ENCODE assay signal across 9 cellular contexts in genomic region chr11:48019597-48019996, GRCh38. TPM values are rescaled to one million over a fixed set of nuclear protein-coding genes. Genes with fewer than 3 reads are reported as not detected.
DNase-seq lines count a peak whose midpoint lies in the region; ATAC-seq and TF ChIP-seq lines count a peak whose summit lies in the region.
"Had no signal": no experiment of that assay in that cellular context is flagged by ENCODE, and none has a peak within 500 bp of the region (broad histone marks: within the 10 kb centered on the region; RNA-seq: fewer than 3 reads in every experiment).

No MANE protein-coding gene starts in this region.

- H3K27me3 Mint-ChIP-seq in activated naive CD4-positive, alpha-beta T cell treated with anti-CD3 and anti-CD28 coated beads, Interleukin-2, amount 50 U/mL, for 24 hours, result no peaks in the 10 kb centered on the region
- H3K27me3 Mint-ChIP-seq in activated B cell treated with CpG ODN at 0.5 μM for 24 hours (no peaks in the 10 kb centered on the region), mesothelial cell of epicardium (ENCODE audit: low read depth) (no peaks in the 10 kb centered on the region)

- no peaks in the 10 kb centered on the region for H3K9me3 Mint-ChIP-seq in activated naive CD4-positive, alpha-beta T cell treated with anti-CD3 and anti-CD28 coated beads, Interleukin-2, amount 50 U/mL, for 24 hours
- H3K9me3 Mint-ChIP-seq in activated B cell treated with CpG ODN at 0.5 μM for 24 hours (no peaks in the 10 kb centered on the region), mesothelial cell of epicardium (no peaks in the 10 kb centered on the region)

- peak overlapping the region; percentile 79 for H3K27ac Mint-ChIP-seq in activated naive CD4-positive, alpha-beta T cell treated with anti-CD3 and anti-CD28 coated beads, Interleukin-2, amount 50 U/mL, for 24 hours
- H3K27ac Mint-ChIP-seq in activated B cell treated with CpG ODN at 0.5 μM for 24 hours, result peak overlapping the region; percentile 88
- peak overlapping the region; percentile 95 for H3K27ac Mint-ChIP-seq in mesothelial cell of epicardium

- H3K4me3 ChIP-seq in thoracic aorta, result peak overlapping the region; percentile 50

- ATAC-seq in activated B cell treated with CpG ODN at 0.5 μM for 24 hours (ENCODE audit: low read depth) (no peak), thoracic aorta (ENCODE audit: insufficient number of reproducible peaks, low FRiP score, low read depth) (no peak), GM21737 (IDR thresholded peaks at IDR 0.05; ENCODE audit: unreplicated experiment) (no peak)

- H3K9me3 ChIP-seq in thoracic aorta, result no peaks in the 10 kb centered on the region

- no peaks in the 10 kb centered on the region for H3K27me3 ChIP-seq in thoracic aorta (replicated peaks; ENCODE audit: insufficient read depth)

- TF ChIP-seq CTCF in activated B cell treated with CpG ODN at 0.5 μM for 24 hours (IDR thresholded peaks at IDR 0.05), result no peak
- no peak for TF ChIP-seq CTCF in mesothelial cell of epicardium (IDR thresholded peaks at IDR 0.05; ENCODE audit: unreplicated experiment)
- TF ChIP-seq CTCF in thoracic aorta (IDR thresholded peaks at IDR 0.05), result no peak

- H3K4me1 Mint-ChIP-seq in activated naive CD4-positive, alpha-beta T cell treated with anti-CD3 and anti-CD28 coated beads, Interleukin-2, amount 50 U/mL, for 24 hours, result peaks cover 81% of the 10 kb centered on the region
- H3K4me1 Mint-ChIP-seq in activated B cell treated with CpG ODN at 0.5 μM for 24 hours (peaks cover 76% of the 10 kb centered on the region), mesothelial cell of epicardium (peaks cover 46% of the 10 kb centered on the region)

- H3K4me1 ChIP-seq in thoracic aorta (ENCODE audit: control insufficient read depth in 1 of 2, low read depth in 2 of 2), result peaks cover 26 to 30% of the 10 kb centered on the region in 2 donors

- H3K36me3 ChIP-seq in thoracic aorta, result no peaks in the 10 kb centered on the region

- intact Hi-C loops in activated B cell treated with CpG ODN at 0.5 μM for 24 hours (cut with micrococcal nuclease), result no loop called here

- POLR2A ChIA-PET in activated B cell treated with CpG ODN at 0.5 μM for 24 hours (lab: Charles Lee), result interaction anchor here (0.6 to 3.8 kb wide), 15 partner anchors 11 to 165 kb away, joined by 3 to 26 read pairs (median 4); no protein-coding TSS in a partner anchor

- no peak overlapping the region for H3K4me3 Mint-ChIP-seq in activated naive CD4-positive, alpha-beta T cell treated with anti-CD3 and anti-CD28 coated beads, Interleukin-2, amount 50 U/mL, for 24 hours
- H3K4me3 Mint-ChIP-seq in activated B cell treated with CpG ODN at 0.5 μM for 24 hours (peak overlapping the region; percentile 40), mesothelial cell of epicardium (no peak overlapping the region)

- H3K36me3 Mint-ChIP-seq in activated naive CD4-positive, alpha-beta T cell treated with anti-CD3 and anti-CD28 coated beads, Interleukin-2, amount 50 U/mL, for 24 hours, result peaks cover 2% of the 10 kb centered on the region
- no peaks in the 10 kb centered on the region for H3K36me3 Mint-ChIP-seq in activated B cell treated with CpG ODN at 0.5 μM for 24 hours (ENCODE audit: low read depth)
- no peaks in the 10 kb centered on the region for H3K36me3 Mint-ChIP-seq in mesothelial cell of epicardium

- CTCF ChIA-PET in activated B cell treated with CpG ODN at 0.5 μM for 24 hours (lab: Charles Lee), result interaction anchor here (0.8 to 3.2 kb wide), 11 partner anchors 11 to 165 kb away, joined by 3 to 22 read pairs (median 4); partner anchors contain the start of gene PTPRJ

- DNase-seq in activated naive CD4-positive, alpha-beta T cell treated with anti-CD3 and anti-CD28 coated beads, Interleukin-2, amount 50 U/mL, for 16 hours, result no peak
- DNase-seq in activated B cell treated with CpG ODN at 0.5 μM for 24 hours, result no peak
- DNase-seq in mesothelial cell of epicardium (ENCODE audit: low spot score in 2 of 2, unreplicated experiment in 2 of 2), result no peak
- no peak for DNase-seq in thoracic aorta (ENCODE audit: low spot score)
- DNase-seq in RKO (ENCODE audit: low spot score), result no peak
- no peak for DNase-seq in NCI-H748 treated with DMSO at 0.1 percent for 48 hours (lab: John Stamatoyannopoulos, UW)

- H3K27ac ChIP-seq in thoracic aorta, result no peak overlapping the region
- H3K27ac ChIP-seq: RWPE1 had no signal

RNA-seq across cellular contexts. Expression of gene PTPRJ, which starts 39.2 kb away (rescaled TPM):
- total RNA-seq in activated B cell treated with CpG ODN at 0.5 μM for 24 hours (18.8 and 19.2 TPM in 2 replicates), mesothelial cell of epicardium (26.2 to 31.0 TPM (median 26.5 TPM) in 3 replicates), thoracic aorta (10 to 100 TPM; 20.4 to 20.9 TPM)
